ENCODE assay signal across 25 cellular contexts in genomic region chr4:91754716-91755115, GRCh38.
"Had no signal": no experiment of that assay in that cellular context is flagged by ENCODE, and none has a peak within 500 bp of the region (broad histone marks: within the 10 kb centered on the region; RNA-seq: fewer than 3 reads in every experiment).

No MANE protein-coding gene starts in this region.

- H3K4me3 ChIP-seq: ascending aorta, breast epithelium, coronary artery had no signal

- H3K27ac ChIP-seq: ascending aorta, breast epithelium, coronary artery had no signal

- H3K36me3 ChIP-seq: ascending aorta, breast epithelium had no signal

- H3K9me3 ChIP-seq: ascending aorta, breast epithelium had no signal

- H3K4me1 ChIP-seq: ascending aorta, breast epithelium had no signal

- ATAC-seq: activated CD8-positive, alpha-beta memory T cell treated with anti-CD3 and anti-CD28 coated beads, Interleukin-2, amount 10 ng/mL, durations not matched to agents 7 days and 5 days; PC-3; T-helper 17 cell; WTC11 had no signal

- H3K27me3 ChIP-seq: ascending aorta, breast epithelium had no signal

- DNase-seq: activated CD4-positive, alpha-beta T cell treated with anti-CD3 and anti-CD28 coated beads, Interleukin-2, amount 10 ng/mL, durations not matched to agents 24 days and 14 days; activated CD4-positive, alpha-beta T cell treated with anti-CD3 and anti-CD28 coated beads, Interleukin-2, amount 50 U/mL, for 48 hours; activated CD4-positive, CD25-positive, alpha-beta regulatory T cell treated with anti-CD3 and anti-CD28 coated beads, Interleukin-2, amount 50 U/mL, for 72 hours; activated CD8-positive, alpha-beta memory T cell treated with anti-CD3 and anti-CD28 coated beads, Interleukin-2, amount 10 ng/mL, durations not matched to agents 7 days and 5 days; activated effector memory CD4-positive, alpha-beta T cell treated with Interleukin-2 at 50 U/mL for 16 hours; activated naive CD4-positive, alpha-beta T cell; activated T-cell treated with anti-CD3 and anti-CD28 coated beads, Interleukin-2, amount 50 U/mL, for 24 hours; amniotic stem cell; caudate nucleus; NCI-H1092; NCI-H1417; NCI-H1694; NCI-H2029; NCI-H2107; NCI-H2171 treated with DMSO at 0.1 percent for 48 hours; NCI-H226; NCI-H526; PC-3; SIG-M5; T-helper 17 cell; T-helper 9 cell had no signal
